ENCODE assay signal across 8 cellular contexts in genomic region chrX:13506574-13506973, GRCh38.
DNase-seq lines count a peak whose midpoint lies in the region; ATAC-seq and TF ChIP-seq lines count a peak whose summit lies in the region.

No MANE protein-coding gene starts in this region.

- H3K4me1 ChIP-seq in hepatocyte (ENCODE audit: insufficient read depth) = no peaks in the 10 kb centered on the region

- TF ChIP-seq CTCF in SU-DHL-6 (IDR thresholded peaks at IDR 0.05; ENCODE audit: insufficient read depth, low read length, poor library complexity, severe bottlenecking) (peak; percentile 43), hepatocyte (IDR thresholded peaks at IDR 0.05; ENCODE audit: poor library complexity) (peak; percentile 90)

- TF ChIP-seq RAD21 in Ishikawa (IDR thresholded peaks at IDR 0.05; ENCODE audit: low read depth) = peak; percentile 86

- no peaks in the 10 kb centered on the region for H3K9me3 ChIP-seq in SU-DHL-6 (ENCODE audit: insufficient read depth, low read length)
- no peaks in the 10 kb centered on the region for H3K9me3 ChIP-seq in hepatocyte (ENCODE audit: low read depth)

- H3F3A ChIP-seq in SU-DHL-6 (ENCODE audit: insufficient read depth) = no peaks in the 10 kb centered on the region

- H3K9me2 ChIP-seq in SU-DHL-6 (replicated peaks; ENCODE audit: insufficient read depth, low read length) (no peaks in the 10 kb centered on the region), hepatocyte (replicated peaks; ENCODE audit: insufficient read depth) (no peaks in the 10 kb centered on the region)

- DNase-seq in Caki2 (ENCODE audit: low read depth) (peak; percentile 13), amniotic epithelial cell (ENCODE audit: low read depth) (peak; percentile 35), hepatocyte (ENCODE audit: low spot score) (peak; percentile 73), occipital lobe (lab: John Stamatoyannopoulos, UW) (no peak)
- peak; percentile 3 to 19 for DNase-seq in stimulated activated CD4-positive, alpha-beta T cell treated with anti-CD3 and anti-CD28 coated beads, Interleukin-1b, Interleukin-23, amount 100 ng/mL, for 1 hour (ENCODE audit: low read depth in 2 of 2)

- in situ Hi-C loops in Caki2 (cut with HindIII; ENCODE audit: low pct_unique_long_range_greater_than_20kb, low sequenced_read_pairs) = no loop called here

- no peak overlapping the region for H3K9ac ChIP-seq in SU-DHL-6 (ENCODE audit: low read length)

- H3K36me3 ChIP-seq in SU-DHL-6 (ENCODE audit: low read length) (no peaks in the 10 kb centered on the region), hepatocyte (replicated peaks; ENCODE audit: insufficient read depth, low read depth) (no peaks in the 10 kb centered on the region)

- H4K20me1 ChIP-seq in SU-DHL-6 (ENCODE audit: low read depth, low read length) = no peaks in the 10 kb centered on the region
- H4K20me1 ChIP-seq in hepatocyte (ENCODE audit: insufficient read depth, poor library complexity, severe bottlenecking) = no peaks in the 10 kb centered on the region

- no peaks in the 10 kb centered on the region for H3K79me2 ChIP-seq in SU-DHL-6 (ENCODE audit: insufficient read depth, low read length)
- no peaks in the 10 kb centered on the region for H3K79me2 ChIP-seq in hepatocyte

- H3K27ac ChIP-seq in SU-DHL-6 (ENCODE audit: low read depth, low read length) (no peak overlapping the region), hepatocyte (no peak overlapping the region)

- H3K4me3 ChIP-seq in SU-DHL-6 (ENCODE audit: insufficient read depth, low read length, poor library complexity, severe bottlenecking) = no peak overlapping the region
- H3K4me3 ChIP-seq in hepatocyte = no peak overlapping the region

- no peak for TF ChIP-seq EP300 in Ishikawa (IDR thresholded peaks at IDR 0.05; ENCODE audit: borderline replicate concordance)

- H3K27me3 ChIP-seq in SU-DHL-6 (ENCODE audit: low read length) (no peaks in the 10 kb centered on the region), hepatocyte (no peaks in the 10 kb centered on the region)

- ATAC-seq in HG02763 (IDR thresholded peaks at IDR 0.05; ENCODE audit: unreplicated experiment) = no peak

- H3K4me2 ChIP-seq in SU-DHL-6 (ENCODE audit: low read depth, low read length, poor library complexity, severe bottlenecking) (no peak overlapping the region), hepatocyte (no peak overlapping the region)

- no peak overlapping the region for H2AFZ ChIP-seq in SU-DHL-6 (ENCODE audit: low read depth, low read length, severe bottlenecking)
- no peak overlapping the region for H2AFZ ChIP-seq in hepatocyte

- WGBS in hepatocyte (ENCODE audit: low lambda C conversion rate, missing lambda C conversion rate) = 12% methylated on average over 5 of the region's 5 CpGs

TF ChIP-seq in Ishikawa, 13 proteins besides CTCF, POLR2A, EP300 and RAD21:
- TF ChIP-seq ZBTB7A (IDR thresholded peaks at IDR 0.05; ENCODE audit: low read depth) (no peak), CEBPB (IDR thresholded peaks at IDR 0.05) (no peak), TCF12 (IDR thresholded peaks at IDR 0.05; ENCODE audit: low read depth) (no peak), MAX (IDR thresholded peaks at IDR 0.05) (no peak), TEAD4 (IDR thresholded peaks at IDR 0.05) (no peak), FOXM1 (IDR thresholded peaks at IDR 0.05; ENCODE audit: borderline replicate concordance, low read depth) (no peak), CREB1 (IDR thresholded peaks at IDR 0.05; ENCODE audit: low read depth) (no peak), NFIC (IDR thresholded peaks at IDR 0.05) (no peak)
